10 cellular contexts compared by ENCODE assay signal in genomic region chr12:96257550-96258392, GRCh38.
DNase-seq lines count a peak whose midpoint lies in the region; ATAC-seq and TF ChIP-seq lines count a peak whose summit lies in the region.
"Had no signal": no experiment of that assay in that cellular context is flagged by ENCODE, and none has a peak within 500 bp of the region (broad histone marks: within the 10 kb centered on the region; RNA-seq: fewer than 3 reads in every experiment).

No MANE protein-coding gene starts in this region.

- no peak overlapping the region for H2BK15ac ChIP-seq in mesenchymal stem cell (ENCODE audit: low read depth, poor library complexity, severe bottlenecking)

- peak overlapping the region; percentile 3; the same call in 1 of the 2 replicates for H3K27ac ChIP-seq in 22Rv1
- H3K27ac ChIP-seq in GM23248: peak overlapping the region; percentile 61
- peak overlapping the region; percentile 86 for H3K27ac ChIP-seq in mesenchymal stem cell (ENCODE audit: low read length, poor library complexity, severe bottlenecking)

- no peaks in the 10 kb centered on the region for H4K20me1 ChIP-seq in GM23248 (ENCODE audit: insufficient read depth)

- peak overlapping the region in 1 of 2 experiments; percentile 68 for H3K18ac ChIP-seq in mesenchymal stem cell (ENCODE audit: low read depth in 1 of 2, low read length in 2 of 2)

- H3K9ac ChIP-seq in GM23248 (peak overlapping the region; percentile 39), mesenchymal stem cell (ENCODE audit: low read length) (peak overlapping the region; percentile 67)

- H3K4me1 ChIP-seq in GM23248 (ENCODE audit: insufficient read depth): peaks cover 26% of the 10 kb centered on the region
- peaks cover 25% of the 10 kb centered on the region for H3K4me1 ChIP-seq in mesenchymal stem cell (ENCODE audit: control insufficient read depth, insufficient read depth, low read depth, low read length)

- no peaks in the 10 kb centered on the region for H3K9me3 ChIP-seq in GM23248 (ENCODE audit: low read depth)
- H3K9me3 ChIP-seq in mesenchymal stem cell (ENCODE audit: control insufficient read depth, low read length): no peaks in the 10 kb centered on the region
- H3K9me3 ChIP-seq: adrenal gland had no signal

- no peak overlapping the region for H3K4ac ChIP-seq in mesenchymal stem cell (ENCODE audit: low read depth in 1 of 2, low read length in 2 of 2)

- H4K91ac ChIP-seq in mesenchymal stem cell (ENCODE audit: low read length): no peak overlapping the region

- ATAC-seq in GM21447 (IDR thresholded peaks at IDR 0.05; ENCODE audit: unreplicated experiment) (no peak), HG03469 (IDR thresholded peaks at IDR 0.05; ENCODE audit: unreplicated experiment) (no peak)

- H2AK5ac ChIP-seq in mesenchymal stem cell (ENCODE audit: low read length, severe bottlenecking): no peak overlapping the region

- H3K4me3 ChIP-seq in GM23248 (no peak overlapping the region), mesenchymal stem cell (ENCODE audit: insufficient read depth in 1 of 2, low read depth in 1 of 2, low read length in 2 of 2) (no peak overlapping the region)
- H3K4me3 ChIP-seq: adrenal gland had no signal

- H3K79me2 ChIP-seq in GM23248 (ENCODE audit: insufficient read depth): peaks cover 90% of the 10 kb centered on the region

- peak; percentile 34 for DNase-seq in GM23248
- DNase-seq in cerebellar cortex (ENCODE audit: low spot score): peak; percentile 74
- DNase-seq in mesenchymal stem cell: peak; percentile 49
- no peak for DNase-seq in NCI-H524 treated with DMSO at 0.1 percent for 48 hours (lab: John Stamatoyannopoulos, UW)
- no peak for DNase-seq in NCI-H1048 (lab: John Stamatoyannopoulos, UW)
- DNase-seq: stimulated activated CD4-positive, alpha-beta T cell treated with anti-CD3 and anti-CD28 coated beads, Interleukin-4, amount 100 ng/mL, for 1 hour had no signal

- H2BK12ac ChIP-seq in mesenchymal stem cell (ENCODE audit: low read length in 2 of 2): no peak overlapping the region

- H3K27me3 ChIP-seq in GM23248 (replicated peaks; ENCODE audit: insufficient read depth): no peaks in the 10 kb centered on the region
- no peaks in the 10 kb centered on the region for H3K27me3 ChIP-seq in mesenchymal stem cell (ENCODE audit: control insufficient read depth in 1 of 2, insufficient read depth in 1 of 2, low read length in 2 of 2)
- H3K27me3 ChIP-seq: adrenal gland had no signal

- H3K36me3 ChIP-seq in GM23248 (ENCODE audit: low read depth) (peaks cover 17% of the 10 kb centered on the region), mesenchymal stem cell (ENCODE audit: control insufficient read depth in 1 of 2, insufficient read depth in 2 of 2, low read depth in 1 of 2, low read length in 2 of 2) (peaks cover 20 to 47% of the 10 kb centered on the region in 2 experiments)

- no peak for TF ChIP-seq CTCF in 22Rv1 (IDR thresholded peaks at IDR 0.05)

- H3K4me2 ChIP-seq in GM23248 (ENCODE audit: unreplicated experiment) (no peak overlapping the region), mesenchymal stem cell (ENCODE audit: low read length, poor library complexity, severe bottlenecking) (no peak overlapping the region)

- 39 to 47% methylated on average over 4 of the region's 4 CpGs for WGBS in GM23248 (ENCODE audit: low coverage in 1 of 2, low lambda C conversion rate in 2 of 2, missing lambda C conversion rate in 2 of 2), 2 experiments
- WGBS in mesenchymal stem cell: 69% methylated on average over 3 of the region's 4 CpGs

- no peaks in the 10 kb centered on the region for H3K9me2 ChIP-seq in GM23248 (ENCODE audit: insufficient read depth)

- H2AFZ ChIP-seq in GM23248 (no peak overlapping the region), mesenchymal stem cell (ENCODE audit: low read depth, low read length) (no peak overlapping the region)

- in situ Hi-C loops in GM23248 (cut with MboI): no loop called here

- no peak overlapping the region for H2BK120ac ChIP-seq in mesenchymal stem cell (ENCODE audit: low read depth, low read length)

- no peak overlapping the region for H2BK5ac ChIP-seq in mesenchymal stem cell (ENCODE audit: low read depth, low read length, poor library complexity, severe bottlenecking)

- peaks cover 11% of the 10 kb centered on the region for H3K79me1 ChIP-seq in mesenchymal stem cell (replicated peaks; ENCODE audit: low read length, poor library complexity, severe bottlenecking)

- no peak overlapping the region for H4K8ac ChIP-seq in mesenchymal stem cell (ENCODE audit: low read length)

- no peak overlapping the region for H3K23ac ChIP-seq in mesenchymal stem cell (ENCODE audit: low read length in 2 of 2)

- H3K14ac ChIP-seq in mesenchymal stem cell (ENCODE audit: low read length in 2 of 2): no peak overlapping the region

- H3F3A ChIP-seq in GM23248 (ENCODE audit: insufficient read depth): peaks cover 92% of the 10 kb centered on the region

Comparison
In these comparisons a context has a peak if more than half of its experiments do, and no peak if none do; other contexts are left out.
1. H3K27ac ChIP-seq: peak in every context shown above with its lines; median percentile 86 in mesenchymal stem cell; 61 in GM23248; 3 in 22Rv1.
2. DNase-seq: peak in GM23248 (single experiment), cerebellar cortex (single experiment) and mesenchymal stem cell (single experiment); none in NCI-H524 treated with DMSO at 0.1 percent for 48 hours (single experiment) and NCI-H1048 (single experiment).